15 cellular contexts compared by ENCODE assay signal in the genomic region with DNA sequence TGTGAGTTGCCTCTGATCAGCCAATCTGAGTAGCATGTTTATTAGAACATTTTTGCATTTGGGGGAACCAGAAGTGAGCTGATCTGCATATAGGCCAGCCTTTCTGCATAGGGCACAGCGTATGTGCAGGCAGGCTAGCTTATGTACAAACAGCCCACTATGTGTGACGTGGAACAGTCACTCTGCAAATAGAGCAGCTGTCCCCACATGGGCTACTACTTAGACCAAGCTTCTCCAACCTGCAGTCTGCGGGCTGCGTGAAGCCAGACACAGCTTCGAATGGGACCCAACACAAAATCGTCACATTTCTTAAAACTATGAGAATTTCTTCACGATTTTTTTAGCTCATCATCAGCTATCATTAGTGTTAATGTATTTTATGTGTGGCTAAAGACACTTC.
DNase-seq lines count a peak whose midpoint lies in the region; ATAC-seq and TF ChIP-seq lines count a peak whose summit lies in the region.
"Had no signal": no experiment of that assay in that cellular context is flagged by ENCODE, and none has a peak within 500 bp of the region (broad histone marks: within the 10 kb centered on the region; RNA-seq: fewer than 3 reads in every experiment).

No MANE protein-coding gene starts in this region.

- H3K4me3 Mint-ChIP-seq in type B pancreatic cell: no peak overlapping the region
- H3K4me3 Mint-ChIP-seq: CD8-positive, alpha-beta memory T cell had no signal

- ATAC-seq in left cardiac atrium: no peak

- H3K9me3 ChIP-seq in left ventricle myocardium inferior (replicated peaks): peaks cover 2% of the 10 kb centered on the region
- H3K9me3 ChIP-seq: BLaER1 had no signal

- intact Hi-C loops in left cardiac atrium (cut with DNase I) (no loop called here), left ventricle myocardium inferior (cut with micrococcal nuclease) (no loop called here)

- H3K4me1 Mint-ChIP-seq in type B pancreatic cell (ENCODE audit: unreplicated experiment): no peaks in the 10 kb centered on the region
- H3K4me1 Mint-ChIP-seq: CD8-positive, alpha-beta memory T cell had no signal

- in situ Hi-C loops in ACHN (cut with HindIII; ENCODE audit: low pct_ligation_motif_present, low pct_unique_long_range_greater_than_20kb, low sequenced_read_pairs): no loop called here

- H3K27me3 Mint-ChIP-seq in type B pancreatic cell: peaks cover 14% of the 10 kb centered on the region

- no peaks in the 10 kb centered on the region for H3K9me3 Mint-ChIP-seq in type B pancreatic cell
- H3K9me3 Mint-ChIP-seq: CD8-positive, alpha-beta memory T cell had no signal

- DNase-seq in left cardiac atrium (peak; percentile 4), left ventricle myocardium inferior (no peak), mesenteric fat pad (ENCODE audit: low spot score) (peak; percentile 59), type B pancreatic cell (ENCODE audit: extremely low spot score, unreplicated experiment) (peak; percentile 44), NCI-H345 treated with DMSO at 0.1 percent for 48 hours (lab: John Stamatoyannopoulos, UW; ENCODE audit: unreplicated experiment) (no peak), ACHN (no peak), SKM-1 treated with dmso at 0.1 percent for 144 hours (lab: John Stamatoyannopoulos, UW; ENCODE audit: unreplicated experiment) (no peak)
- DNase-seq: AML-193; CD8-positive, alpha-beta memory T cell; DMS53; GF-D8; H7; IMR-90 had no signal

- H3K4me3 ChIP-seq in left ventricle myocardium inferior: no peak overlapping the region
- H3K4me3 ChIP-seq: BLaER1 had no signal

- no peaks in the 10 kb centered on the region for H3K36me3 Mint-ChIP-seq in type B pancreatic cell
- H3K36me3 Mint-ChIP-seq: CD8-positive, alpha-beta memory T cell had no signal

- TF ChIP-seq CTCF in left ventricle myocardium inferior (IDR thresholded peaks at IDR 0.05; ENCODE audit: borderline replicate concordance): no peak
- TF ChIP-seq CTCF in type B pancreatic cell (conservative IDR thresholded peaks at IDR 0.05): no peak

- H3K4me1 ChIP-seq in left ventricle myocardium inferior: no peaks in the 10 kb centered on the region

- no peak overlapping the region for H3K27ac ChIP-seq in left ventricle myocardium inferior (replicated peaks)
- H3K27ac ChIP-seq: 22Rv1, BLaER1 had no signal

- no peak overlapping the region for H3K27ac Mint-ChIP-seq in type B pancreatic cell
- H3K27ac Mint-ChIP-seq: CD8-positive, alpha-beta memory T cell had no signal

- no peaks in the 10 kb centered on the region for H3K36me3 ChIP-seq in left ventricle myocardium inferior
- H3K36me3 ChIP-seq: BLaER1 had no signal

- H3K27me3 ChIP-seq in left ventricle myocardium inferior (ENCODE audit: low read depth): no peaks in the 10 kb centered on the region
- H3K27me3 ChIP-seq: BLaER1 had no signal

Comparison
In these comparisons a context has a peak if more than half of its experiments do, and no peak if none do; other contexts are left out.
1. DNase-seq: peak in left cardiac atrium (single experiment), mesenteric fat pad (single experiment) and type B pancreatic cell (single experiment); none in left ventricle myocardium inferior (single experiment), NCI-H345 treated with DMSO at 0.1 percent for 48 hours (single experiment), ACHN (single experiment) and SKM-1 treated with dmso at 0.1 percent for 144 hours (single experiment).